In genomic region chr20:63408684-63409046, GRCh38 we compare ENCODE assay signal across 35 cellular contexts. TPM values are rescaled to one million over a fixed set of nuclear protein-coding genes. Genes with fewer than 3 reads are reported as not detected.
"Had no signal": no experiment of that assay in that cellular context is flagged by ENCODE, and none has a peak within 500 bp of the region (broad histone marks: within the 10 kb centered on the region; RNA-seq: fewer than 3 reads in every experiment).

No MANE protein-coding gene starts in this region.

- H3K27ac ChIP-seq: adrenal gland, body of pancreas had no signal

- H3K36me3 ChIP-seq: adrenal gland, MG63 had no signal

- H3K27me3 ChIP-seq: adrenal gland, body of pancreas had no signal

- H3K27me3 Mint-ChIP-seq: activated naive CD8-positive, alpha-beta T cell treated with anti-CD3 and anti-CD28 coated beads, Interleukin-2, amount 10 ng/mL, durations not matched to agents 7 days and 5 days had no signal

- H3K4me1 ChIP-seq: adrenal gland, body of pancreas had no signal

- H3K36me3 Mint-ChIP-seq: activated CD4-positive, alpha-beta memory T cell treated with anti-CD3 and anti-CD28 coated beads for 36 hours; activated naive CD8-positive, alpha-beta T cell treated with anti-CD3 and anti-CD28 coated beads, Interleukin-2, amount 10 ng/mL, durations not matched to agents 7 days and 5 days had no signal

- DNase-seq: activated CD4-positive, alpha-beta memory T cell treated with anti-CD3 and anti-CD28 coated beads for 36 hours; activated CD4-positive, alpha-beta T cell treated with anti-CD3 and anti-CD28 coated beads for 36 hours; activated CD4-positive, alpha-beta T cell treated with anti-CD3 and anti-CD28 coated beads, Interleukin-2, amount 50 U/mL, for 1 hour; activated CD8-positive, alpha-beta memory T cell treated with anti-CD3 and anti-CD28 coated beads, Interleukin-2, amount 50 U/mL, for 4 hours; activated gamma-delta T cell treated with Interleukin-2 at 50 U/mL for 16 hours; activated naive CD4-positive, alpha-beta T cell treated with anti-CD3 and anti-CD28 coated beads for 36 hours; activated naive CD8-positive, alpha-beta T cell treated with anti-CD3 and anti-CD28 coated beads, Interleukin-2, amount 10 ng/mL, durations not matched to agents 7 days and 5 days; activated T-cell treated with anti-CD3 and anti-CD28 coated beads for 4 hours; activated T-cell treated with anti-CD3 and anti-CD28 coated beads, Interleukin-2, amount 50 U/mL, for 4 hours; adrenal gland; body of pancreas; cerebellar nuclear complex; Kasumi-1; KG1; MG63; NCI-H1048; NCI-H1105 treated with DMSO at 0.1 percent for 48 hours; NCI-H1436; NCI-H1694; NCI-H1930; NCI-H345; NCI-H524 treated with DMSO at 0.1 percent for 48 hours; SIG-M5; T-helper 1 cell; T-helper 2 cell; T-helper 9 cell had no signal

- H3K27ac Mint-ChIP-seq: activated CD4-positive, alpha-beta memory T cell treated with anti-CD3 and anti-CD28 coated beads for 36 hours; activated CD4-positive, alpha-beta T cell treated with anti-CD3 and anti-CD28 coated beads for 36 hours; activated naive CD4-positive, alpha-beta T cell treated with anti-CD3 and anti-CD28 coated beads for 36 hours; activated naive CD8-positive, alpha-beta T cell treated with anti-CD3 and anti-CD28 coated beads, Interleukin-2, amount 10 ng/mL, durations not matched to agents 7 days and 5 days; activated T-helper 1 cell treated with anti-CD3 and anti-CD28 coated beads, Interleukin-12 subunit alpha, Interleukin-12 subunit beta, Interleukin-2, Interleukin-4 antibody, amounts not matched to agents 30 ng/mL and 10 ng/mL and 1 ng/mL, durations not matched to agents 14 hours and 24 hours and 36 hours had no signal

- H3K4me3 ChIP-seq: adrenal gland, body of pancreas, MG63 had no signal

- H3K4me3 Mint-ChIP-seq: activated CD4-positive, alpha-beta memory T cell treated with anti-CD3 and anti-CD28 coated beads for 36 hours; activated CD4-positive, alpha-beta T cell treated with anti-CD3 and anti-CD28 coated beads for 36 hours; activated naive CD4-positive, alpha-beta T cell treated with anti-CD3 and anti-CD28 coated beads for 36 hours; activated naive CD8-positive, alpha-beta T cell treated with anti-CD3 and anti-CD28 coated beads, Interleukin-2, amount 10 ng/mL, durations not matched to agents 7 days and 5 days; activated T-cell treated with anti-CD3 and anti-CD28 coated beads, Interleukin-2, amount 50 U/mL, for 4 hours; activated T-helper 1 cell treated with anti-CD3 and anti-CD28 coated beads, Interleukin-12 subunit alpha, Interleukin-12 subunit beta, Interleukin-2, Interleukin-4 antibody, amounts not matched to agents 30 ng/mL and 10 ng/mL and 1 ng/mL, durations not matched to agents 14 hours and 24 hours and 36 hours had no signal

- H3K9me3 ChIP-seq: adrenal gland, body of pancreas, MG63 had no signal

- ATAC-seq: activated CD4-positive, alpha-beta T cell treated with anti-CD3 and anti-CD28 coated beads for 36 hours; activated CD4-positive, CD25-positive, alpha-beta regulatory T cell treated with anti-CD3 and anti-CD28 coated beads, Interleukin-2, amount 50 U/mL, for 24 hours; activated T-cell treated with anti-CD3 and anti-CD28 coated beads, Interleukin-2, amount 50 U/mL, for 4 hours; body of pancreas; Panc1; Right ventricle myocardium inferior; SK-N-SH treated with all-trans-retinoic acid at 6 μM for 48 hours had no signal

- H3K9me3 Mint-ChIP-seq: activated CD4-positive, alpha-beta memory T cell treated with anti-CD3 and anti-CD28 coated beads for 36 hours; activated naive CD4-positive, alpha-beta T cell treated with anti-CD3 and anti-CD28 coated beads for 36 hours; activated naive CD8-positive, alpha-beta T cell treated with anti-CD3 and anti-CD28 coated beads, Interleukin-2, amount 10 ng/mL, durations not matched to agents 7 days and 5 days; activated T-cell treated with anti-CD3 and anti-CD28 coated beads, Interleukin-2, amount 50 U/mL, for 4 hours; activated T-helper 1 cell treated with anti-CD3 and anti-CD28 coated beads, Interleukin-12 subunit alpha, Interleukin-12 subunit beta, Interleukin-2, Interleukin-4 antibody, amounts not matched to agents 30 ng/mL and 10 ng/mL and 1 ng/mL, durations not matched to agents 14 hours and 24 hours and 36 hours had no signal

RNA-seq across cellular contexts. Expression of gene CHRNA4, which starts 47.5 kb away (rescaled TPM):
- total RNA-seq: activated CD4-positive, alpha-beta memory T cell treated with anti-CD3 and anti-CD28 coated beads for 36 hours; activated CD4-positive, alpha-beta T cell treated with anti-CD3 and anti-CD28 coated beads for 36 hours; activated naive CD4-positive, alpha-beta T cell treated with anti-CD3 and anti-CD28 coated beads for 36 hours; activated naive CD8-positive, alpha-beta T cell treated with anti-CD3 and anti-CD28 coated beads, Interleukin-2, amount 10 ng/mL, durations not matched to agents 7 days and 5 days; activated T-cell treated with anti-CD3 and anti-CD28 coated beads, Interleukin-2, amount 50 U/mL, for 4 hours; activated T-helper 1 cell treated with anti-CD3 and anti-CD28 coated beads, Interleukin-12 subunit alpha, Interleukin-12 subunit beta, Interleukin-2, Interleukin-4 antibody, amounts not matched to agents 30 ng/mL and 10 ng/mL and 1 ng/mL, durations not matched to agents 14 hours and 24 hours and 36 hours; body of pancreas; bronchial epithelial cell; NCI-H460; RPMI7951; SK-MEL-5 had no signal
